Comparison of ENCODE assay signal across 8 cellular contexts in the genomic region with DNA sequence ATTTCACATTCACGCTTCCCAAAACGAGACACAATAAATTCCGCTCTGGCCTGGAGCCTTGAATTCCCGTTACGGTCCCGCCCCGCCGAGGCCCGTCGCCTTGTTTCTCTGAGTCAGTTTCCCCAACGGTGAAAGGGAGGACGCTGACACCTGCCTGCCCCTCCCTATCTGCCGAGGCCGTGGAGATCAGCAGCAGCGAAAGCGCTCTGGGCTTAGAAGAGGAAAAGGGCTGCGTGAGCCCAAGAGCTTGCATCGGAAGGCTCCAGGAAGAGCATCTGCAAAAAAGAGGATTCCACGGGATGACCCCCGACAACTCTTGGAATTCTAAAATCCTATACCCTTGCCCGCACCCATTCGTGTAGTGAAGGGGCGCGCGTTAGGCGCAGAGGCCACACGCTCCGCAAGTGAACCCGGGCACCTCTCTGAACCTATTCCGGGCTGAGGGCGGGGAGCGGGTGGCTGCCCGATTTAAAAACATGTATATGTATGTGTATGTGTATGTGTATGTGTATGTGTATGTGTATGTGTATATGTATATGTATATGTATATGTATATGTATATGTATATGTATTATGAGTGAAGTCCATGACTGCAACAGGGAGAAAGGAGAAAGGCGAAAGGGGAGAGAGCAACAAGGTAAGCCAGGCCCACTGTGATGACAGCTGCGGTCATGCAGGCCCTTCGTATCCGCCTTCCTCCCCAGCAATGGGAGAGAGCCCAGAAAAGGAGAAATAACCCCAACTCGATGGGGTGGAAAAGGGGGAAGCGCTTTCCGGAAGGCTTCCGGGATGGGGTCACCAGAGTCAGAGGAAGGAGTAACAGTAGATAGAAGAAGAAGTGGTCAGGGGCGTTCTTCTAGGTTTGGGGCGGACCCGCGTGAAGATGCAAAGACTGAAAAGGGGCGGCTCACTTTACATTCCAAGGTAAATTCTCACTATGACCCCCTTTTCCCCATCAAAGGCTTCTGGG. TPM values are rescaled to one million over a fixed set of nuclear protein-coding genes. Genes with fewer than 3 reads are reported as not detected.
DNase-seq lines count a peak whose midpoint lies in the region; ATAC-seq, FAIRE-seq and TF ChIP-seq lines count a peak whose summit lies in the region.

No MANE protein-coding gene starts in this region.

- peak overlapping the region; percentile 98 for H3K27ac Mint-ChIP-seq in activated CD8-positive, alpha-beta memory T cell treated with anti-CD3 and anti-CD28 coated beads, Interleukin-2, amount 10 ng/mL, durations not matched to agents 7 days and 5 days
- peak overlapping the region; percentile 94 for H3K27ac Mint-ChIP-seq in neural progenitor cell

- no peaks in the 10 kb centered on the region for H3K27me3 Mint-ChIP-seq in activated CD8-positive, alpha-beta memory T cell treated with anti-CD3 and anti-CD28 coated beads, Interleukin-2, amount 10 ng/mL, durations not matched to agents 7 days and 5 days
- peaks cover 6% of the 10 kb centered on the region for H3K27me3 Mint-ChIP-seq in neural progenitor cell (ENCODE audit: insufficient read depth, low read depth)

- peaks cover 2% of the 10 kb centered on the region for H3K36me3 Mint-ChIP-seq in activated CD8-positive, alpha-beta memory T cell treated with anti-CD3 and anti-CD28 coated beads, Interleukin-2, amount 10 ng/mL, durations not matched to agents 7 days and 5 days
- H3K36me3 Mint-ChIP-seq in neural progenitor cell: peaks cover 8% of the 10 kb centered on the region

- no peaks in the 10 kb centered on the region for H3K27me3 ChIP-seq in neural progenitor cell
- no peaks in the 10 kb centered on the region for H3K27me3 ChIP-seq in testis

- H3K9ac ChIP-seq in neural progenitor cell: peak overlapping the region; percentile 43

- peak overlapping the region; percentile 67 for H3K4me3 ChIP-seq in A549
- H3K4me3 ChIP-seq in neural progenitor cell: peak overlapping the region; percentile 59
- H3K4me3 ChIP-seq in testis: peak overlapping the region; percentile 97 to 99

- no peak for DNase-seq in A549 (ENCODE audit: low read depth in 1 of 2, low spot score in 1 of 2)
- peak; percentile 92 for DNase-seq in MV-4-11 (lab: John Stamatoyannopoulos, UW)
- DNase-seq in activated CD8-positive, alpha-beta memory T cell treated with anti-CD3 and anti-CD28 coated beads, Interleukin-2, amount 10 ng/mL, durations not matched to agents 7 days and 5 days: peak; percentile 73
- no peak for DNase-seq in neural progenitor cell (ENCODE audit: low spot score)
- peak; percentile 34 for DNase-seq in testis
- DNase-seq in NCI-H1092 treated with DMSO at 0.1 percent for 48 hours (lab: John Stamatoyannopoulos, UW): no peak

- TF ChIP-seq EP300 in A549 (IDR thresholded peaks at IDR 0.05): no peak

- H3K4me1 Mint-ChIP-seq in activated CD8-positive, alpha-beta memory T cell treated with anti-CD3 and anti-CD28 coated beads, Interleukin-2, amount 10 ng/mL, durations not matched to agents 7 days and 5 days: peaks cover 26% of the 10 kb centered on the region
- peaks cover 25% of the 10 kb centered on the region for H3K4me1 Mint-ChIP-seq in neural progenitor cell

- H3K36me3 ChIP-seq in neural progenitor cell (no peaks in the 10 kb centered on the region), testis (ENCODE audit: low read depth, missing control alignments) (no peaks in the 10 kb centered on the region)

- TF ChIP-seq CTCF in A549 (IDR thresholded peaks at IDR 0.05) (no peak), neural progenitor cell (IDR thresholded peaks at IDR 0.05) (no peak), testis (IDR thresholded peaks at IDR 0.05) (no peak)

- ATAC-seq in A549 (peak; percentile 12 to 25; a peak in 5 of 6 replicates), esophagus mucosa (peak; percentile 49)
- ATAC-seq in activated CD8-positive, alpha-beta memory T cell treated with anti-CD3 and anti-CD28 coated beads, Interleukin-2, amount 10 ng/mL, durations not matched to agents 7 days and 5 days: peak; percentile 40

- peaks cover 29% of the 10 kb centered on the region for H4K20me1 ChIP-seq in neural progenitor cell (ENCODE audit: low read depth)

- POLR2A ChIA-PET in A549 (lab: Yijun Ruan, JAX): interaction anchor here (1.0 to 1.9 kb wide), 6 partner anchors 10 to 139 kb away, joined by 5 to 11 read pairs (median 6); no protein-coding TSS in a partner anchor

- peak overlapping the region; percentile 94 to 97 for H3K27ac ChIP-seq in A549
- no peak overlapping the region for H3K27ac ChIP-seq in neural progenitor cell
- peak overlapping the region; percentile 48 to 95 for H3K27ac ChIP-seq in testis

- H3K4me3 Mint-ChIP-seq in activated CD8-positive, alpha-beta memory T cell treated with anti-CD3 and anti-CD28 coated beads, Interleukin-2, amount 10 ng/mL, durations not matched to agents 7 days and 5 days: peak overlapping the region; percentile 94
- peak overlapping the region; percentile 93 for H3K4me3 Mint-ChIP-seq in neural progenitor cell

- CTCF ChIA-PET in A549 (lab: Yijun Ruan, JAX): interaction anchor here (0.9 to 3.8 kb wide), 4 partner anchors 9 to 201 kb away, joined by 3 to 12 read pairs (median 4); no protein-coding TSS in a partner anchor
- CTCF ChIA-PET in activated CD8-positive, alpha-beta memory T cell treated with anti-CD3 and anti-CD28 coated beads, Interleukin-2, amount 10 ng/mL, durations not matched to agents 7 days and 5 days (lab: Charles Lee): interaction anchor here (0.7 to 3.1 kb wide), 10 partner anchors 9 to 262 kb away, joined by 3 to 21 read pairs (median 4); no protein-coding TSS in a partner anchor

- TF ChIP-seq POLR2A in A549 (IDR thresholded peaks at IDR 0.05; ENCODE audit: low read length): no peak
- TF ChIP-seq POLR2A in GM19193 (IDR thresholded peaks at IDR 0.05; ENCODE audit: extremely low read depth, insufficient read depth, insufficient read length): peak; percentile 4
- TF ChIP-seq POLR2A in testis (IDR thresholded peaks at IDR 0.05): no peak

- WGBS in A549 (ENCODE audit: missing lambda C conversion rate): 54% methylated on average over 42 of the region's 46 CpGs
- 20 to 22% methylated on average over 33 to 46 of the region's 46 CpGs for WGBS in testis, 2 donors

- H3K79me2 ChIP-seq in neural progenitor cell (ENCODE audit: low read depth): peaks cover 39% of the 10 kb centered on the region

- H3F3A ChIP-seq in neural progenitor cell (ENCODE audit: low read depth): no peaks in the 10 kb centered on the region

- H3K9me3 Mint-ChIP-seq in activated CD8-positive, alpha-beta memory T cell treated with anti-CD3 and anti-CD28 coated beads, Interleukin-2, amount 10 ng/mL, durations not matched to agents 7 days and 5 days (ENCODE audit: low read depth): no peaks in the 10 kb centered on the region
- H3K9me3 Mint-ChIP-seq in neural progenitor cell: peaks cover 2% of the 10 kb centered on the region

- H2AFZ ChIP-seq in neural progenitor cell (replicated peaks): peak overlapping the region; percentile 88

- H3K9me3 ChIP-seq in A549 (no peaks in the 10 kb centered on the region), neural progenitor cell (ENCODE audit: low read depth) (no peaks in the 10 kb centered on the region), testis (no peaks in the 10 kb centered on the region)

- no peak for FAIRE-seq in A549 (lab: Jason Lieb, UNC)

- peak overlapping the region; percentile 99 for H3K4me2 ChIP-seq in A549
- peak overlapping the region; percentile 81 for H3K4me2 ChIP-seq in neural progenitor cell

- intact Hi-C loops in testis (cut with DNase I; ENCODE audit: low total_unique reads): no loop called here

- no peak for TF ChIP-seq RAD21 in A549 (conservative IDR thresholded peaks at IDR 0.05 in 1 of 2, IDR thresholded peaks at IDR 0.05 in 1 of 2)

- H3K4me1 ChIP-seq in A549 (peaks cover 38% of the 10 kb centered on the region), neural progenitor cell (peaks cover 8% of the 10 kb centered on the region), testis (peaks cover 14% of the 10 kb centered on the region)

TF ChIP-seq in A549, 52 proteins besides CTCF, POLR2A, EP300 and RAD21 (continues in another document):
- TF ChIP-seq, protein P1, sequence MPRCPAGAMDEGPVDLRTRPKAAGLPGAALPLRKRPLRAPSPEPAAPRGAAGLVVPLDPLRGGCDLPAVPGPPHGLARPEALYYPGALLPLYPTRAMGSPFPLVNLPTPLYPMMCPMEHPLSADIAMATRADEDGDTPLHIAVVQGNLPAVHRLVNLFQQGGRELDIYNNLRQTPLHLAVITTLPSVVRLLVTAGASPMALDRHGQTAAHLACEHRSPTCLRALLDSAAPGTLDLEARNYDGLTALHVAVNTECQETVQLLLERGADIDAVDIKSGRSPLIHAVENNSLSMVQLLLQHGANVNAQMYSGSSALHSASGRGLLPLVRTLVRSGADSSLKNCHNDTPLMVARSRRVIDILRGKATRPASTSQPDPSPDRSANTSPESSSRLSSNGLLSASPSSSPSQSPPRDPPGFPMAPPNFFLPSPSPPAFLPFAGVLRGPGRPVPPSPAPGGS (IDR thresholded peaks at IDR 0.05): no peak
- no peak for TF ChIP-seq PHF8 (IDR thresholded peaks at IDR 0.05; ENCODE audit: borderline replicate concordance, low read depth)
- TF ChIP-seq KDM5A (IDR thresholded peaks at IDR 0.05): no peak
- TF ChIP-seq CBX2 (IDR thresholded peaks at IDR 0.05; ENCODE audit: borderline replicate concordance, low read depth): no peak
- no peak for TF ChIP-seq RCOR1 (IDR thresholded peaks at IDR 0.05; ENCODE audit: low read depth, low read length)

RNA-seq across cellular contexts. Expression of a gene that starts 0.9 kb away (rescaled TPM):
- 6.8 and 12.8 TPM in 2 replicates for polyA plus RNA-seq in A549 (2011; rRNA removed)
- polyA plus RNA-seq in A549 (2012; cell fraction: cytosol; rRNA removed): 10.8 and 13.9 TPM in 2 replicates
- polyA plus RNA-seq in A549 (2012; cell fraction: nucleus; rRNA removed): 42.4 and 49.9 TPM in 2 replicates
- 41.6 to 48.5 TPM (median 48.3 TPM) in 3 replicates for polyA plus RNA-seq in A549 (2017; fragmentation: RNase III; extraction: RNeasy Plus Mini Kit Qiagen cat#74134 plus additional on column Dnase treatment)
- 52.3 and 59.4 TPM in 2 replicates for polyA minus RNA-seq in A549 (2011; rRNA and poly(A)+ RNA removed)
- total RNA-seq in activated CD8-positive, alpha-beta memory T cell treated with anti-CD3 and anti-CD28 coated beads, Interleukin-2, amount 10 ng/mL, durations not matched to agents 7 days and 5 days: 10 to 100 TPM; 59.4 to 74.0 TPM
- 19.4 TPM for total RNA-seq in esophagus mucosa
- 11.3 and 40.9 TPM in 2 replicates for total RNA-seq in neural progenitor cell (ENCODE audit: low replicate concordance)
- total RNA-seq in testis: 100 to 1,000 TPM; 158 to 162 TPM
- polyA plus RNA-seq in testis (ENCODE audit: insufficient read depth, low read depth, low replicate concordance): 59.5 TPM

RNA-seq across cellular contexts. Expression of a gene that starts 41.8 kb away (rescaled TPM):
- polyA plus RNA-seq in A549 (2011; rRNA removed) (not detected in 2 replicates), A549 (2017; fragmentation: RNase III; extraction: RNeasy Plus Mini Kit Qiagen cat#74134 plus additional on column Dnase treatment) (not detected in 3 replicates), testis (ENCODE audit: insufficient read depth, low read depth, low replicate concordance) (0.42 TPM)
- 0.05 and 0.09 TPM in 2 replicates for polyA plus RNA-seq in A549 (2012; cell fraction: cytosol; rRNA removed)
- polyA plus RNA-seq in A549 (2012; cell fraction: nucleus; rRNA removed): 0.28 TPM in 1 of 2 replicates, not detected in the other
- polyA minus RNA-seq in A549 (2011; rRNA and poly(A)+ RNA removed): 0.33 TPM in 1 of 2 replicates, not detected in the other
- total RNA-seq in activated CD8-positive, alpha-beta memory T cell treated with anti-CD3 and anti-CD28 coated beads, Interleukin-2, amount 10 ng/mL, durations not matched to agents 7 days and 5 days: not detected
- total RNA-seq in esophagus mucosa (not detected), neural progenitor cell (ENCODE audit: low replicate concordance) (0.45 and 2.1 TPM in 2 replicates), testis (under 1 TPM; 0.47 to 0.62 TPM)

Comparison
In these comparisons a context has a peak if more than half of its experiments do, and no peak if none do; other contexts are left out.
1. DNase-seq: peak in MV-4-11 (single experiment), activated CD8-positive, alpha-beta memory T cell treated with anti-CD3 and anti-CD28 coated beads, Interleukin-2, amount 10 ng/mL, durations not matched to agents 7 days and 5 days (single experiment) and testis (single experiment); none in A549 (0 of 2), neural progenitor cell (single experiment) and NCI-H1092 treated with DMSO at 0.1 percent for 48 hours (single experiment).
2. Peak in every context shown above with its lines, with median percentiles within 50 percentile points of each other: ATAC-seq and H3K4me3 ChIP-seq.